In genomic region chr7:139075871-139076686, GRCh38 we compare ENCODE assay signal across 1 cellular context.
A peak's percentile ranks its signal among the peaks of the same experiment; 100 is the strongest.
TF ChIP-seq lines count a peak whose summit lies in the region.

No MANE protein-coding gene starts in this region.

TF ChIP-seq in liver, 16 proteins besides CTCF, POLR2A, EP300 and RAD21 (continued from another document):
- TF ChIP-seq, protein P1, sequence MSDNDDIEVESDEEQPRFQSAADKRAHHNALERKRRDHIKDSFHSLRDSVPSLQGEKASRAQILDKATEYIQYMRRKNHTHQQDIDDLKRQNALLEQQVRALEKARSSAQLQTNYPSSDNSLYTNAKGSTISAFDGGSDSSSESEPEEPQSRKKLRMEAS (IDR thresholded peaks at IDR 0.05) = peak; percentile 31
- TF ChIP-seq REST (IDR thresholded peaks at IDR 0.05) (no peak), HNF4G (IDR thresholded peaks at IDR 0.05) (peak; percentile 52), HNF4A (conservative IDR thresholded peaks at IDR 0.05) (peak; percentile 69 to 81)
